8 cellular contexts compared by ENCODE assay signal in the genomic region with DNA sequence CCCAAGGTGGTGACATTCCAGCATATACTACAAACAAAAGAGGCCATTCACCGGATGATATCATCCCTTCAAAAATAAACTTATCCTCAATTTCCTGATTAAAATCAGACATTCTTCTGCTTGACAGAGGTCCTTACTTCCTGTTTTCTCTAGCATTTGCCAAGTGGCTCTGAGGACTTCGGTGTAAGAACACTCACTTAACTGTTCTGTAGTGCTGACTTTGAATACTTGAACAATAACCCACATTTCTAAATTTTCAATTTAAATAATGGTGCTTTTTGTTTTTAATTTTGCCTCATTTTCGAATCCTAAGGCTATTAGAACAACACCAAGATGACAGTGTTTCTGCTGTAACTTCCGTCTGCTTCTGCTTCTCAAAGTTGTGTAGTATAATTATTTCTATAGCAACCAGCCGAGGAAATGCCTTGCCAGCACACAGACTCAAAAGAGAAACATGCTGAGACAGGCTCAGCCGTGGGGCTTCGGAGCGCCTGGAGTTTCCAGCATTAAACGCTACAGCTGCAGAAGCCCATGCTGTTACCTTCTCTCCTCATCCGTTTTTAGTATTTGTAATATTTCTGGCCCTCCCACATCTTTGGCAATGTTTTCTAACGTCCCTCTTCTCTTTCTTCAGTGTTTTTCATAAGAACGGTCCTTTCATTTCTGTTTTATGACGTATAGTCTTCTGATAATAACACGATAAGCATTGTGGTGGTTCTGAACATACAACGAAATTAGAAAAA. TPM values are rescaled to one million over a fixed set of nuclear protein-coding genes. Genes with fewer than 3 reads are reported as not detected.
A peak's percentile ranks its signal among the peaks of the same experiment; 100 is the strongest.
DNase-seq lines count a peak whose midpoint lies in the region; ATAC-seq and TF ChIP-seq lines count a peak whose summit lies in the region.

No MANE protein-coding gene starts in this region.

- no peaks in the 10 kb centered on the region for H3K27me3 Mint-ChIP-seq in activated T-helper 2 cell treated with anti-CD3 and anti-CD28 coated beads, Interferon-gamma antibody, Interleukin-2, Interleukin-4, amounts not matched to agents 10 μg/mL and 5 μg/mL and 100 μg/mL, durations not matched to agents 14 hours and 24 hours and 36 hours (ENCODE audit: low read depth)
- H3K27me3 Mint-ChIP-seq in nephron progenitor cell (ENCODE audit: low read depth, poor library complexity) = no peaks in the 10 kb centered on the region
- H3K27me3 Mint-ChIP-seq in stimulated activated naive CD8-positive, alpha-beta T cell treated with anti-CD3 and anti-CD28 coated beads, Interleukin-15, Interleukin-2, amounts not matched to agents 100 ng/mL and 50 ng/mL, for 24 hours = no peaks in the 10 kb centered on the region

- H3K9me3 ChIP-seq in BLaER1 treated with 17β-estradiol and CSF1 and Interleukin-3, amounts not matched to agents 10 nM and 100 nM (replicated peaks in 1 of 11) = no peaks in the 10 kb centered on the region

- H3K9ac ChIP-seq in BLaER1 treated with 17β-estradiol and CSF1 and Interleukin-3, amounts not matched to agents 10 nM and 100 nM = peak overlapping the region; percentile 64 to 90 (median 77)

- no peaks in the 10 kb centered on the region for H3K9me3 Mint-ChIP-seq in activated T-helper 2 cell treated with anti-CD3 and anti-CD28 coated beads, Interferon-gamma antibody, Interleukin-2, Interleukin-4, amounts not matched to agents 10 μg/mL and 5 μg/mL and 100 μg/mL, durations not matched to agents 14 hours and 24 hours and 36 hours
- no peaks in the 10 kb centered on the region for H3K9me3 Mint-ChIP-seq in nephron progenitor cell
- no peaks in the 10 kb centered on the region for H3K9me3 Mint-ChIP-seq in stimulated activated naive CD8-positive, alpha-beta T cell treated with anti-CD3 and anti-CD28 coated beads, Interleukin-15, Interleukin-2, amounts not matched to agents 100 ng/mL and 50 ng/mL, for 24 hours

- peak overlapping the region; percentile 85 for H3K4me3 Mint-ChIP-seq in activated T-helper 2 cell treated with anti-CD3 and anti-CD28 coated beads, Interferon-gamma antibody, Interleukin-2, Interleukin-4, amounts not matched to agents 10 μg/mL and 5 μg/mL and 100 μg/mL, durations not matched to agents 14 hours and 24 hours and 36 hours (ENCODE audit: low read depth)
- peak overlapping the region; percentile 60 for H3K4me3 Mint-ChIP-seq in nephron progenitor cell
- peak overlapping the region; percentile 86 for H3K4me3 Mint-ChIP-seq in stimulated activated naive CD8-positive, alpha-beta T cell treated with anti-CD3 and anti-CD28 coated beads, Interleukin-15, Interleukin-2, amounts not matched to agents 100 ng/mL and 50 ng/mL, for 24 hours

- peak overlapping the region; percentile 59 to 88 (median 69) for H3K4me2 ChIP-seq in BLaER1 treated with 17β-estradiol and CSF1 and Interleukin-3, amounts not matched to agents 10 nM and 100 nM

- ATAC-seq in GM19397 (IDR thresholded peaks at IDR 0.05; ENCODE audit: unreplicated experiment) = peak; percentile 93
- peak; percentile 90 for ATAC-seq in HG03521 (IDR thresholded peaks at IDR 0.05; ENCODE audit: unreplicated experiment)

- DNase-seq in RKO (ENCODE audit: low spot score) = peak; percentile 89
- DNase-seq in activated T-helper 2 cell treated with anti-CD3 and anti-CD28 coated beads, Interferon-gamma antibody, Interleukin-2, Interleukin-4, amounts not matched to agents 10 μg/mL and 5 μg/mL and 100 μg/mL, durations not matched to agents 14 hours and 24 hours and 36 hours (ENCODE audit: low spot score) = peak; percentile 71
- peak; percentile 79 for DNase-seq in fibroblast of mammary gland (ENCODE audit: low read depth)
- peak; percentile 32 for DNase-seq in nephron progenitor cell

- H3K4me3 ChIP-seq in BLaER1 treated with 17β-estradiol and CSF1 and Interleukin-3, amounts not matched to agents 10 nM and 100 nM = peak overlapping the region; percentile 56 to 71 (median 62)
- H3K4me3 ChIP-seq in fibroblast of mammary gland (ENCODE audit: control insufficient read depth, low read depth, low read length) = peak overlapping the region; percentile 59

- H3K27ac Mint-ChIP-seq in activated T-helper 2 cell treated with anti-CD3 and anti-CD28 coated beads, Interferon-gamma antibody, Interleukin-2, Interleukin-4, amounts not matched to agents 10 μg/mL and 5 μg/mL and 100 μg/mL, durations not matched to agents 14 hours and 24 hours and 36 hours = peak overlapping the region; percentile 97
- H3K27ac Mint-ChIP-seq in nephron progenitor cell = no peak overlapping the region
- H3K27ac Mint-ChIP-seq in stimulated activated naive CD8-positive, alpha-beta T cell treated with anti-CD3 and anti-CD28 coated beads, Interleukin-15, Interleukin-2, amounts not matched to agents 100 ng/mL and 50 ng/mL, for 24 hours = peak overlapping the region; percentile 93

- no peaks in the 10 kb centered on the region for H3K36me3 Mint-ChIP-seq in activated T-helper 2 cell treated with anti-CD3 and anti-CD28 coated beads, Interferon-gamma antibody, Interleukin-2, Interleukin-4, amounts not matched to agents 10 μg/mL and 5 μg/mL and 100 μg/mL, durations not matched to agents 14 hours and 24 hours and 36 hours (ENCODE audit: low read depth)
- H3K36me3 Mint-ChIP-seq in nephron progenitor cell (ENCODE audit: low read depth) = no peaks in the 10 kb centered on the region
- no peaks in the 10 kb centered on the region for H3K36me3 Mint-ChIP-seq in stimulated activated naive CD8-positive, alpha-beta T cell treated with anti-CD3 and anti-CD28 coated beads, Interleukin-15, Interleukin-2, amounts not matched to agents 100 ng/mL and 50 ng/mL, for 24 hours (ENCODE audit: low read depth)

- TF ChIP-seq CTCF in fibroblast of mammary gland (conservative IDR thresholded peaks at IDR 0.05; ENCODE audit: control insufficient read depth, insufficient read depth, low read depth, low read length) (no peak), nephron progenitor cell (IDR thresholded peaks at IDR 0.05) (no peak)

- peaks cover 36% of the 10 kb centered on the region for H3K4me1 Mint-ChIP-seq in activated T-helper 2 cell treated with anti-CD3 and anti-CD28 coated beads, Interferon-gamma antibody, Interleukin-2, Interleukin-4, amounts not matched to agents 10 μg/mL and 5 μg/mL and 100 μg/mL, durations not matched to agents 14 hours and 24 hours and 36 hours (ENCODE audit: low read depth)
- peaks cover 19% of the 10 kb centered on the region for H3K4me1 Mint-ChIP-seq in nephron progenitor cell
- H3K4me1 Mint-ChIP-seq in stimulated activated naive CD8-positive, alpha-beta T cell treated with anti-CD3 and anti-CD28 coated beads, Interleukin-15, Interleukin-2, amounts not matched to agents 100 ng/mL and 50 ng/mL, for 24 hours (ENCODE audit: low read depth) = peaks cover 43% of the 10 kb centered on the region

- H3K36me3 ChIP-seq in BLaER1 treated with 17β-estradiol and CSF1 and Interleukin-3, amounts not matched to agents 10 nM and 100 nM = no peaks in the 10 kb centered on the region

- intact Hi-C loops in activated T-helper 2 cell treated with anti-CD3 and anti-CD28 coated beads, Interferon-gamma antibody, Interleukin-2, Interleukin-4, amounts not matched to agents 10 μg/mL and 5 μg/mL and 100 μg/mL, durations not matched to agents 14 hours and 24 hours and 36 hours (cut with micrococcal nuclease) = loop anchor here (1.0 to 10.0 kb wide), 5 partner anchors 16 to 1893 kb away; a partner anchor contains a TSS

- no peaks in the 10 kb centered on the region for H4K20me1 ChIP-seq in BLaER1 treated with 17β-estradiol and CSF1 and Interleukin-3, amounts not matched to agents 10 nM and 100 nM

- peaks cover 4 to 35% (median 15%) of the 10 kb centered on the region in 10 experiments; a peak in 18 of 20 replicates for H3K4me1 ChIP-seq in BLaER1 treated with 17β-estradiol and CSF1 and Interleukin-3, amounts not matched to agents 10 nM and 100 nM

- peak overlapping the region; percentile 54 to 96 (median 73); a peak in 21 of 22 replicates for H3K27ac ChIP-seq in BLaER1 treated with 17β-estradiol and CSF1 and Interleukin-3, amounts not matched to agents 10 nM and 100 nM

- no peaks in the 10 kb centered on the region for H3K27me3 ChIP-seq in BLaER1 treated with 17β-estradiol and CSF1 and Interleukin-3, amounts not matched to agents 10 nM and 100 nM

RNA-seq across cellular contexts. Expression of a gene that starts 19.5 kb away (rescaled TPM):
- total RNA-seq in activated T-helper 2 cell treated with anti-CD3 and anti-CD28 coated beads, Interferon-gamma antibody, Interleukin-2, Interleukin-4, amounts not matched to agents 10 μg/mL and 5 μg/mL and 100 μg/mL, durations not matched to agents 14 hours and 24 hours and 36 hours = 28.6 and 32.2 TPM in 2 replicates

Comparison
In these comparisons a context has a peak if more than half of its experiments do, and no peak if none do; other contexts are left out.
1. Peak in every context shown above with its lines: DNase-seq, ATAC-seq, H3K4me3 ChIP-seq and H3K27ac ChIP-seq.
2. DNase-seq: peak in every context shown above with its lines; median percentile 89 in RKO; 79 in fibroblast of mammary gland; 71 in activated T-helper 2 cell treated with anti-CD3 and anti-CD28 coated beads, Interferon-gamma antibody, Interleukin-2, Interleukin-4, amounts not matched to agents 10 μg/mL and 5 μg/mL and 100 μg/mL, durations not matched to agents 14 hours and 24 hours and 36 hours; 32 in nephron progenitor cell.